In the genomic region with DNA sequence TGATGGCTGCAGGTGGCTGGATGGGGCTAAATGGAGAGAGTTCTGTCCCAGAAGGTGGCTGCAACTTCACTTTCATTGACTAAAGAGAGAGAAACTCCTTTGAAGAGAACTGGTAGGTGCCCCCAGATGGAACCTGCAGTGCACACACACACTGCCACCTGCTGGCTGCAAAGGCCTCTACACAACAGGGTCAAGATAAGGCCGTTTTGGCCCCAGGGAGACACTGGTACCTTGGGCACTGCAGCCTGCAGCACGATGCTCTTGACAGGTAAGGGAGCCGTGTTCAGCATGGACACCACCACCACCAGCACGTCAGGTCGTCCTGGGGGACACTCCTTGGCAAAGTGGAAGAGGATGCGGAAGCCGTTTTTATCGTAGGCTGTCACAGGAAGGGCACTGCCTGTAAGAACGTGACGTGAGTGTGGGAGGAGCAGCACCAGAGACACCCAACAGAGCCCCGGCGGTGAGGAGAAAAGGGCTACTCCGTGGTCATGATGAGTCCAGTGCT, we compare ENCODE assay signal across 8 cellular contexts. TPM values are rescaled to one million over a fixed set of nuclear protein-coding genes. Genes with fewer than 3 reads are reported as not detected.
DNase-seq lines count a peak whose midpoint lies in the region; ATAC-seq, FAIRE-seq and TF ChIP-seq lines count a peak whose summit lies in the region.

No MANE protein-coding gene starts in this region.

- peak; percentile 68 for DNase-seq in DND-41
- DNase-seq in HuH-7.5 (ENCODE audit: low spot score) = peak; percentile 84
- peak; percentile 65 for DNase-seq in RCC 7860 (ENCODE audit: low spot score)
- DNase-seq in fibroblast of pulmonary artery (ENCODE audit: low read depth) = peak; percentile 78
- DNase-seq in osteoblast (ENCODE audit: insufficient read length, low spot score, missing footprints) = peak; percentile 96
- DNase-seq in middle frontal gyrus (ENCODE audit: extremely low spot score, low spot score) = no peak

- H4K20me1 ChIP-seq in DND-41 (ENCODE audit: insufficient read depth, low read length) (peaks cover 22% of the 10 kb centered on the region), osteoblast (ENCODE audit: insufficient read depth, low read length) (peaks cover 57% of the 10 kb centered on the region)

- H3K4me2 ChIP-seq in DND-41 (ENCODE audit: insufficient read depth, low read length) (no peak overlapping the region), osteoblast (ENCODE audit: insufficient read depth, low read length) (no peak overlapping the region)

- H2AFZ ChIP-seq in DND-41 (ENCODE audit: low read depth, low read length) = no peak overlapping the region
- no peak overlapping the region for H2AFZ ChIP-seq in osteoblast (ENCODE audit: low read length)

- peaks cover 98% of the 10 kb centered on the region for H3K36me3 Mint-ChIP-seq in activated T-helper 17 cell treated with anti-CD3 and anti-CD28 coated beads, Interleukin-2, amount 50 U/mL, for 72 hours (ENCODE audit: low read depth)

- no peaks in the 10 kb centered on the region for H3K27me3 ChIP-seq in DND-41 (ENCODE audit: insufficient read depth, low read length, poor library complexity)
- no peaks in the 10 kb centered on the region for H3K27me3 ChIP-seq in osteoblast (ENCODE audit: insufficient read depth, low read length)

- peak overlapping the region; percentile 59 for H3K4me3 Mint-ChIP-seq in activated T-helper 17 cell treated with anti-CD3 and anti-CD28 coated beads, Interleukin-2, amount 50 U/mL, for 72 hours

- H3K4me1 ChIP-seq in DND-41 (ENCODE audit: insufficient read depth, low read length) (no peaks in the 10 kb centered on the region), osteoblast (ENCODE audit: insufficient read depth, low read length) (peaks cover 23% of the 10 kb centered on the region)

- H3K4me3 ChIP-seq in DND-41 (ENCODE audit: low read depth in 1 of 2, low read length in 2 of 2) (no peak overlapping the region), fibroblast of pulmonary artery (replicated peaks; ENCODE audit: low read depth, low read length) (no peak overlapping the region), osteoblast (ENCODE audit: insufficient read depth, low read length) (no peak overlapping the region)

- H3K27me3 Mint-ChIP-seq in activated T-helper 17 cell treated with anti-CD3 and anti-CD28 coated beads, Interleukin-2, amount 50 U/mL, for 72 hours = no peaks in the 10 kb centered on the region

- no peak for FAIRE-seq in RCC 7860 (lab: Jason Lieb, UNC)

- peak overlapping the region; percentile 77 for H3K27ac Mint-ChIP-seq in activated T-helper 17 cell treated with anti-CD3 and anti-CD28 coated beads, Interleukin-2, amount 50 U/mL, for 72 hours

- no peaks in the 10 kb centered on the region for H3K79me2 ChIP-seq in DND-41 (ENCODE audit: insufficient read depth, low read length)
- no peaks in the 10 kb centered on the region for H3K79me2 ChIP-seq in osteoblast (ENCODE audit: insufficient read depth, low read length)

- peak; percentile 85 for ATAC-seq in DND-41 (ENCODE audit: insufficient read depth, low read depth)
- peak; percentile 56 for ATAC-seq in activated T-helper 17 cell treated with anti-CD3 and anti-CD28 coated beads, Interleukin-2, amount 50 U/mL, for 72 hours (replicated peaks)
- no peak for ATAC-seq in GM21381 (IDR thresholded peaks at IDR 0.05; ENCODE audit: unreplicated experiment)

- TF ChIP-seq CTCF in DND-41 (IDR thresholded peaks at IDR 0.05; ENCODE audit: borderline replicate concordance, extremely low read depth, low read length, poor library complexity, severe bottlenecking) (peak; percentile 94), fibroblast of pulmonary artery (IDR thresholded peaks at IDR 0.05; ENCODE audit: low read length, missing control alignments) (peak; percentile 87), osteoblast (IDR thresholded peaks at IDR 0.05; ENCODE audit: extremely low read depth, low read depth, low read length) (peak; percentile 91)

- no peak overlapping the region for H3K9ac ChIP-seq in DND-41 (ENCODE audit: low read depth, low read length)

- no peaks in the 10 kb centered on the region for H3K9me3 Mint-ChIP-seq in activated T-helper 17 cell treated with anti-CD3 and anti-CD28 coated beads, Interleukin-2, amount 50 U/mL, for 72 hours

- H3K9me3 ChIP-seq in DND-41 (ENCODE audit: insufficient read depth, low read length, severe bottlenecking) = no peaks in the 10 kb centered on the region
- no peaks in the 10 kb centered on the region for H3K9me3 ChIP-seq in osteoblast (ENCODE audit: low read depth, low read length)

- no peak overlapping the region for H3K27ac ChIP-seq in DND-41 (ENCODE audit: low read length)
- no peak overlapping the region for H3K27ac ChIP-seq in osteoblast (ENCODE audit: low read depth, low read length)

- peaks cover 96% of the 10 kb centered on the region for H3K36me3 ChIP-seq in DND-41 (ENCODE audit: insufficient read depth, low read length)
- peaks cover 84% of the 10 kb centered on the region for H3K36me3 ChIP-seq in osteoblast (ENCODE audit: insufficient read depth, low read length)

- peaks cover 27% of the 10 kb centered on the region for H3K4me1 Mint-ChIP-seq in activated T-helper 17 cell treated with anti-CD3 and anti-CD28 coated beads, Interleukin-2, amount 50 U/mL, for 72 hours

RNA-seq across cellular contexts. Expression of a gene that starts 22.7 kb away (rescaled TPM):
- 10 to 100 TPM; 63.2 to 71.9 TPM for total RNA-seq in activated T-helper 17 cell treated with anti-CD3 and anti-CD28 coated beads, Interleukin-2, amount 50 U/mL, for 72 hours
- total RNA-seq in osteoblast = 9.0 and 12.1 TPM in 2 replicates

RNA-seq across cellular contexts. Expression of a gene that starts 22.9 kb away (rescaled TPM):
- 10 to 100 TPM; 53.6 to 83.2 TPM for total RNA-seq in activated T-helper 17 cell treated with anti-CD3 and anti-CD28 coated beads, Interleukin-2, amount 50 U/mL, for 72 hours
- 43.6 and 45.6 TPM in 2 replicates for total RNA-seq in osteoblast

RNA-seq across cellular contexts. Expression of a gene that starts 32.3 kb away (rescaled TPM):
- total RNA-seq in activated T-helper 17 cell treated with anti-CD3 and anti-CD28 coated beads, Interleukin-2, amount 50 U/mL, for 72 hours = 10 to 100 TPM; 23.6 to 31.6 TPM
- 8.7 and 9.4 TPM in 2 replicates for total RNA-seq in osteoblast

RNA-seq across cellular contexts. Expression of a gene that starts 33.3 kb away (rescaled TPM):
- total RNA-seq in activated T-helper 17 cell treated with anti-CD3 and anti-CD28 coated beads, Interleukin-2, amount 50 U/mL, for 72 hours = 100 to 1,000 TPM; 143 to 161 TPM
- total RNA-seq in osteoblast = 26.4 and 26.5 TPM in 2 replicates

RNA-seq across cellular contexts. Expression of a gene that starts 50.5 kb away (rescaled TPM):
- total RNA-seq in activated T-helper 17 cell treated with anti-CD3 and anti-CD28 coated beads, Interleukin-2, amount 50 U/mL, for 72 hours = 100 to 1,000 TPM in 1 of 2 donors, 10 to 100 TPM in 1; 97.4 to 113 TPM
- total RNA-seq in osteoblast = 4.7 and 7.1 TPM in 2 replicates
